Comparison of ENCODE assay signal across 1 cellular context in genomic region chr1:3501856-3502665, GRCh38.
TF ChIP-seq lines count a peak whose summit lies in the region.

No MANE protein-coding gene starts in this region.

TF ChIP-seq in HepG2, 621 proteins besides CTCF, POLR2A, EP300 and RAD21 (continued from another document and continues in another):
- peak; percentile 26; the same call in 1 of the 2 replicates for TF ChIP-seq ZNF687 (CRISPR knock-in tag; IDR thresholded peaks at IDR 0.05)
- TF ChIP-seq EED (CRISPR knock-in tag; IDR thresholded peaks at IDR 0.05): no peak
- no peak for TF ChIP-seq SOX5 (CRISPR knock-in tag; IDR thresholded peaks at IDR 0.05; ENCODE audit: borderline replicate concordance)
- TF ChIP-seq ZKSCAN5 (CRISPR knock-in tag; IDR thresholded peaks at IDR 0.05): no peak
- TF ChIP-seq, protein P1, sequence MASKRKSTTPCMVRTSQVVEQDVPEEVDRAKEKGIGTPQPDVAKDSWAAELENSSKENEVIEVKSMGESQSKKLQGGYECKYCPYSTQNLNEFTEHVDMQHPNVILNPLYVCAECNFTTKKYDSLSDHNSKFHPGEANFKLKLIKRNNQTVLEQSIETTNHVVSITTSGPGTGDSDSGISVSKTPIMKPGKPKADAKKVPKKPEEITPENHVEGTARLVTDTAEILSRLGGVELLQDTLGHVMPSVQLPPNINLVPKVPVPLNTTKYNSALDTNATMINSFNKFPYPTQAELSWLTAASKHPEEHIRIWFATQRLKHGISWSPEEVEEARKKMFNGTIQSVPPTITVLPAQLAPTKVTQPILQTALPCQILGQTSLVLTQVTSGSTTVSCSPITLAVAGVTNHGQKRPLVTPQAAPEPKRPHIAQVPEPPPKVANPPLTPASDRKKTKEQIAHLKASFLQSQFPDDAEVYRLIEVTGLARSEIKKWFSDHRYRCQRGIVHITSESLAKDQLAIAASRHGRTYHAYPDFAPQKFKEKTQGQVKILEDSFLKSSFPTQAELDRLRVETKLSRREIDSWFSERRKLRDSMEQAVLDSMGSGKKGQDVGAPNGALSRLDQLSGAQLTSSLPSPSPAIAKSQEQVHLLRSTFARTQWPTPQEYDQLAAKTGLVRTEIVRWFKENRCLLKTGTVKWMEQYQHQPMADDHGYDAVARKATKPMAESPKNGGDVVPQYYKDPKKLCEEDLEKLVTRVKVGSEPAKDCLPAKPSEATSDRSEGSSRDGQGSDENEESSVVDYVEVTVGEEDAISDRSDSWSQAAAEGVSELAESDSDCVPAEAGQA (IDR thresholded peaks at IDR 0.05; ENCODE audit: low read depth): no peak
- TF ChIP-seq, protein P1 (CRISPR knock-in tag; IDR thresholded peaks at IDR 0.05; ENCODE audit: borderline replicate concordance): no peak; the same call in 1 of the 2 replicates
- TF ChIP-seq GPN1 (CRISPR knock-in tag; IDR thresholded peaks at IDR 0.05; ENCODE audit: borderline replicate concordance): no peak
- TF ChIP-seq PHF5A (CRISPR knock-in tag; IDR thresholded peaks at IDR 0.05; ENCODE audit: low read depth, unreplicated experiment): no peak
- no peak for TF ChIP-seq ZNF552 (CRISPR knock-in tag; IDR thresholded peaks at IDR 0.05; ENCODE audit: borderline replicate concordance)
- TF ChIP-seq ZNF446 (CRISPR knock-in tag; IDR thresholded peaks at IDR 0.05): peak; percentile 43; the same call in 1 of the 2 replicates
- no peak for TF ChIP-seq ZNF136 (CRISPR knock-in tag; IDR thresholded peaks at IDR 0.05; ENCODE audit: low read depth)
- no peak for TF ChIP-seq CC2D1A (CRISPR knock-in tag; IDR thresholded peaks at IDR 0.05)
- TF ChIP-seq, protein P2, sequence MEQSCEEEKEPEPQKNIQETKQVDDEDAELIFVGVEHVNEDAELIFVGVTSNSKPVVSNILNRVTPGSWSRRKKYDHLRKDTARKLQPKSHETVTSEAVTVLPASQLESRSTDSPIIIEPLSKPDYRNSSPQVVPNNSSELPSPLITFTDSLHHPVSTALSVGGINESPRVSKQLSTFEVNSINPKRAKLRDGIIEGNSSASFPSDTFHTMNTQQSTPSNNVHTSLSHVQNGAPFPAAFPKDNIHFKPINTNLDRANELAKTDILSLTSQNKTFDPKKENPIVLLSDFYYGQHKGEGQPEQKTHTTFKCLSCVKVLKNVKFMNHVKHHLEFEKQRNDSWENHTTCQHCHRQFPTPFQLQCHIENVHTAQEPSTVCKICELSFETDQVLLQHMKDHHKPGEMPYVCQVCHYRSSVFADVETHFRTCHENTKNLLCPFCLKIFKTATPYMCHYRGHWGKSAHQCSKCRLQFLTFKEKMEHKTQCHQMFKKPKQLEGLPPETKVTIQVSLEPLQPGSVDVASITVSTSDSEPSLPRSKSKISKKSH (CRISPR knock-in tag; IDR thresholded peaks at IDR 0.05; ENCODE audit: borderline replicate concordance): no peak
- 0 out of 2 replicates have a peak, but pooled peaks have one; percentile 37 for TF ChIP-seq ZNF350 (CRISPR knock-in tag; IDR thresholded peaks at IDR 0.05; ENCODE audit: borderline replicate concordance, low read depth)
- no peak for TF ChIP-seq RNF219 (CRISPR knock-in tag; IDR thresholded peaks at IDR 0.05)
- TF ChIP-seq GFI1 (CRISPR knock-in tag; IDR thresholded peaks at IDR 0.05; ENCODE audit: borderline replicate concordance): no peak
- TF ChIP-seq TCF12 (IDR thresholded peaks at IDR 0.05): no peak
- no peak for TF ChIP-seq TCF12 (CRISPR knock-in tag; IDR thresholded peaks at IDR 0.05)
- TF ChIP-seq, protein P3, sequence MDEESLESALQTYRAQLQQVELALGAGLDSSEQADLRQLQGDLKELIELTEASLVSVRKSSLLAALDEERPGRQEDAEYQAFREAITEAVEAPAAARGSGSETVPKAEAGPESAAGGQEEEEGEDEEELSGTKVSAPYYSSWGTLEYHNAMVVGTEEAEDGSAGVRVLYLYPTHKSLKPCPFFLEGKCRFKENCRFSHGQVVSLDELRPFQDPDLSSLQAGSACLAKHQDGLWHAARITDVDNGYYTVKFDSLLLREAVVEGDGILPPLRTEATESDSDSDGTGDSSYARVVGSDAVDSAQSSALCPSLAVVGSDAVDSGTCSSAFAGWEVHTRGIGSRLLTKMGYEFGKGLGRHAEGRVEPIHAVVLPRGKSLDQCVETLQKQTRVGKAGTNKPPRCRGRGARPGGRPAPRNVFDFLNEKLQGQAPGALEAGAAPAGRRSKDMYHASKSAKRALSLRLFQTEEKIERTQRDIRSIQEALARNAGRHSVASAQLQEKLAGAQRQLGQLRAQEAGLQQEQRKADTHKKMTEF (CRISPR knock-in tag; IDR thresholded peaks at IDR 0.05): no peak
- TF ChIP-seq SALL1 (CRISPR knock-in tag; IDR thresholded peaks at IDR 0.05): peak; percentile 71
- no peak for TF ChIP-seq ZNF382 (CRISPR knock-in tag; IDR thresholded peaks at IDR 0.05; ENCODE audit: borderline replicate concordance)
- TF ChIP-seq IKZF1 (IDR thresholded peaks at IDR 0.05): no peak
- no peak for TF ChIP-seq JUND (CRISPR knock-in tag; IDR thresholded peaks at IDR 0.05)
- TF ChIP-seq CENPT (CRISPR knock-in tag; IDR thresholded peaks at IDR 0.05; ENCODE audit: low read depth): no peak
- no peak for TF ChIP-seq DPF2 (CRISPR knock-in tag; IDR thresholded peaks at IDR 0.05; ENCODE audit: borderline replicate concordance, low read depth)
- 0 out of 2 replicates have a peak, but pooled peaks have one; percentile 25 for TF ChIP-seq ZBTB43 (CRISPR knock-in tag; conservative IDR thresholded peaks at IDR 0.05)
- no peak for TF ChIP-seq SPEN (CRISPR knock-in tag; IDR thresholded peaks at IDR 0.05; ENCODE audit: low read depth)
- no peak for TF ChIP-seq ZBTB39 (CRISPR knock-in tag; IDR thresholded peaks at IDR 0.05)
- peak; percentile 20; the same call in 1 of the 2 replicates for TF ChIP-seq SIX4 (CRISPR knock-in tag; IDR thresholded peaks at IDR 0.05)
- TF ChIP-seq, protein P4, sequence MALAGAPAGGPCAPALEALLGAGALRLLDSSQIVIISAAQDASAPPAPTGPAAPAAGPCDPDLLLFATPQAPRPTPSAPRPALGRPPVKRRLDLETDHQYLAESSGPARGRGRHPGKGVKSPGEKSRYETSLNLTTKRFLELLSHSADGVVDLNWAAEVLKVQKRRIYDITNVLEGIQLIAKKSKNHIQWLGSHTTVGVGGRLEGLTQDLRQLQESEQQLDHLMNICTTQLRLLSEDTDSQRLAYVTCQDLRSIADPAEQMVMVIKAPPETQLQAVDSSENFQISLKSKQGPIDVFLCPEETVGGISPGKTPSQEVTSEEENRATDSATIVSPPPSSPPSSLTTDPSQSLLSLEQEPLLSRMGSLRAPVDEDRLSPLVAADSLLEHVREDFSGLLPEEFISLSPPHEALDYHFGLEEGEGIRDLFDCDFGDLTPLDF (CRISPR knock-in tag; IDR thresholded peaks at IDR 0.05): no peak
- TF ChIP-seq CHD2 (IDR thresholded peaks at IDR 0.05; ENCODE audit: low read depth, low read length): no peak
- no peak for TF ChIP-seq NBN (conservative IDR thresholded peaks at IDR 0.05)
- no peak for TF ChIP-seq PRDM4 (CRISPR knock-in tag; IDR thresholded peaks at IDR 0.05; ENCODE audit: borderline replicate concordance)
- TF ChIP-seq ETV6 (CRISPR knock-in tag; conservative IDR thresholded peaks at IDR 0.05): 0 out of 2 replicates have a peak, but pooled peaks have one; percentile 57
